Comparison of ENCODE assay signal across 14 cellular contexts in the genomic region with DNA sequence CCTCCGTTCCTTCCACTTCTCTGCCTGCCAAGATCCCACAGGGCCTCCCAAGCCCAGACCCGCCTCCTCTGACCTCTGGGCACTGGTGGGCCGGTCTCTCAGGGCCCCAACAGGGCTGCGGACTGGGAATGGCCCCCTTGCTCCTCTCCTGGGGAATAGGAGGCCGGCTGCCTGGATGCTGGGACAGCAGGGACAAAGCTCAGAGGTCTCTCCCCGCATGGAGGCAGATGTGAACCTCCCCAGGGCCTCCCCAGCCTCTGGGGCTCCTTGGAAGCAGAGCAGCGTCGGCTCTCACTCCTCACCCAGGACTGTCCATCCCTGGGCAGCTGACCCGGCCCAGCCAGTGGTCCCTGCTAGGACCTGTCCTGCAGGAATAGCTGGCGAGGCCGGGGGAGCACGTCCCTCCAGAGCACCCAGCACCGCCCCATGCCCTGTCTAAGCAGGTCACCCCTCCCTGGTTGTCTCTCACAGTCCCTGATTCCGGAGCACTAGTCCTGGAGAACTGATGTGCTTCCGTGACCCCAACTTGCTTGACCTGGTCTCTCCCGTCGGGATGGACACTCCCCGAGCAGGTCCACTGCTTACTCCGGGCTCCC.
"Had no signal": no experiment of that assay in that cellular context is flagged by ENCODE, and none has a peak within 500 bp of the region (broad histone marks: within the 10 kb centered on the region; RNA-seq: fewer than 3 reads in every experiment).

No MANE protein-coding gene starts in this region.

- H3K4me1 ChIP-seq: pancreas, SJSA1, tibial nerve had no signal

- H3K27ac Mint-ChIP-seq: activated naive CD4-positive, alpha-beta T cell treated with anti-CD3 and anti-CD28 coated beads, Interleukin-2, amount 50 U/mL, for 24 hours; activated T-helper 2 cell treated with anti-CD3 and anti-CD28 coated beads, Interferon-gamma antibody, Interleukin-2, Interleukin-4, amounts not matched to agents 10 μg/mL and 5 μg/mL and 100 μg/mL, durations not matched to agents 14 hours and 24 hours and 36 hours; natural killer cell treated with Interleukin-12 subunit alpha and Interleukin-12 subunit beta and Interleukin-15 and Interleukin-18, amount 100 ng/mL, for 72 hours had no signal

- DNase-seq: activated CD4-positive, alpha-beta T cell treated with anti-CD3 and anti-CD28 coated beads for 4 hours; cerebellar nuclear complex; dermis blood vessel endothelial cell; left cardiac atrium; small intestine; T-helper 9 cell had no signal

- H3K4me1 Mint-ChIP-seq: activated naive CD4-positive, alpha-beta T cell treated with anti-CD3 and anti-CD28 coated beads, Interleukin-2, amount 50 U/mL, for 24 hours had no signal

- H3K4me3 ChIP-seq: pancreas, SJSA1, tibial nerve had no signal

- H3K9me3 Mint-ChIP-seq: activated T-helper 2 cell treated with anti-CD3 and anti-CD28 coated beads, Interferon-gamma antibody, Interleukin-2, Interleukin-4, amounts not matched to agents 10 μg/mL and 5 μg/mL and 100 μg/mL, durations not matched to agents 14 hours and 24 hours and 36 hours; natural killer cell treated with Interleukin-12 subunit alpha and Interleukin-12 subunit beta and Interleukin-15 and Interleukin-18, amount 100 ng/mL, for 72 hours had no signal

- H3K9me3 ChIP-seq: pancreas, tibial nerve had no signal

- H3K27ac ChIP-seq: pancreas, SJSA1, tibial nerve, VCaP had no signal

- ATAC-seq: esophagus mucosa, left cardiac atrium, pancreas had no signal

- H3K36me3 Mint-ChIP-seq: natural killer cell treated with Interleukin-12 subunit alpha and Interleukin-12 subunit beta and Interleukin-15 and Interleukin-18, amount 100 ng/mL, for 72 hours had no signal

- H3K4me3 Mint-ChIP-seq: activated naive CD4-positive, alpha-beta T cell treated with anti-CD3 and anti-CD28 coated beads, Interleukin-2, amount 50 U/mL, for 24 hours; natural killer cell treated with Interleukin-12 subunit alpha and Interleukin-12 subunit beta and Interleukin-15 and Interleukin-18, amount 100 ng/mL, for 72 hours had no signal

- H3K27me3 ChIP-seq: pancreas, SJSA1, tibial nerve had no signal

- H3K36me3 ChIP-seq: pancreas, SJSA1, tibial nerve had no signal

- H3K27me3 Mint-ChIP-seq: activated naive CD4-positive, alpha-beta T cell treated with anti-CD3 and anti-CD28 coated beads, Interleukin-2, amount 50 U/mL, for 24 hours had no signal
